ENCODE assay signal across 19 cellular contexts in the genomic region with DNA sequence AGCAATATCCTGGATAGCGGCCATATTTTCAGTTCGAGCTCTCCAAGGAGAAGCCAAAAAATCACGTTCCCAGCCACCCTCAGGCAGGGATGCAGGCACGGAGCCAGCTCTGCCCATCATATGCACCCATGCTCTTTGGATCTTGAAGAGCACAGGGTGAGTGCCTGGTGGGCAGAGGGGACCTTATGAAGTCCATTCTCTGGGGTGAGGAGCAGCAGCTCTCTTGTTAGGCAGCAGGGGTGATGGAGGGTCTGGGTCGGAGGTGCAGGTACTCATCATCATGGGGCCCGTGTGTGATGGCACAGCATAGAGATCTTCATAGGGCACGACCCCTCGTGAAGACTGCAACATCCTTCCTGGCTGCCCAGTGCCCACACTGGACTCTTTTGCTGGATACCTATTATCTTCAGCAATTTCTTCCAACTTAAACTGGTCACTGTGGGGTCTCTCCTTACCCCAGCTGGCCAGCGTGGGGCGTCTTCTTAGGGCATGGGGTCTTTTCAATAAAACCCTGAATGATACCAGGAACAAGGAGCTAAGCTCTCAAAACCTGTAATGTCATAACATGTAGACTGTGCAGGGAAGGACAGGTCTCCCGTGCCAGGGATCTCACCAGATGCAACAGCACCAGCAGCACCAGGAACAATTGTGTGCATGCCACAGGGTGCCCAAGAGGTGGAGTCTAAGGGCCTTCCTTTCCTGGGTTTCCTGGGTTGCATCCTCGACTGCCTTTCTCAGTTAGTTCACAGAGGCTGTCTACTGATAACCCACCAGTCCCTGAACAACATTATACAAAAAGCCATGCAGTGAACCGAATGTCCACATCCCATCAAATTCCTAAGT.
DNase-seq lines count a peak whose midpoint lies in the region; ATAC-seq and TF ChIP-seq lines count a peak whose summit lies in the region.
"Had no signal": no experiment of that assay in that cellular context is flagged by ENCODE, and none has a peak within 500 bp of the region (broad histone marks: within the 10 kb centered on the region; RNA-seq: fewer than 3 reads in every experiment).

No MANE protein-coding gene starts in this region.

- POLR2A ChIA-PET in HEK293 (lab: Yijun Ruan, JAX), result no interaction called here
- POLR2A ChIA-PET in IMR-90 (lab: Charles Lee; ENCODE audit: unreplicated experiment), result no interaction called here
- POLR2A ChIA-PET in MCF 10A (lab: Yijun Ruan, JAX), result no interaction called here

- no peak overlapping the region for H2AK9ac ChIP-seq in IMR-90 (replicated peaks; ENCODE audit: low read depth, low read length, poor library complexity)

- DNase-seq in IMR-90 (no peak), neuronal stem cell (ENCODE audit: low spot score) (no peak), vagina (ENCODE audit: extremely low spot score in 2 of 2) (peak; percentile 58 to 61), NCI-H2029 (lab: John Stamatoyannopoulos, UW) (no peak), MCF 10A (ENCODE audit: unreplicated experiment) (no peak), NAMALWA (ENCODE audit: low spot score) (no peak)
- DNase-seq: AML-193; Caco-2; Calu3; CD4-positive, alpha-beta T cell; CD8-positive, alpha-beta T cell; DMS79 treated with DMSO at 0.1 percent for 48 hours; GF-D8 had no signal

- H3K4me3 Mint-ChIP-seq in MCF 10A (ENCODE audit: unreplicated experiment), result no peak overlapping the region
- H3K4me3 Mint-ChIP-seq: B cell; CD4-positive, alpha-beta T cell; CD8-positive, alpha-beta T cell had no signal

- H2BK5ac ChIP-seq in IMR-90 (ENCODE audit: low read depth, low read length, poor library complexity, severe bottlenecking) (no peak overlapping the region), neuronal stem cell (ENCODE audit: low read length) (no peak overlapping the region)

- no peak overlapping the region for H3K27ac ChIP-seq in HEK293 (ENCODE audit: extremely low read depth, low read depth, low read length)
- H3K27ac ChIP-seq in IMR-90 (ENCODE audit: insufficient read depth, low read length), result no peak overlapping the region
- no peak overlapping the region for H3K27ac ChIP-seq in neuronal stem cell (replicated peaks; ENCODE audit: low read length)
- H3K27ac ChIP-seq in vagina, result no peak overlapping the region
- H3K27ac ChIP-seq: 22Rv1; A549; BLaER1 treated with 17β-estradiol and CSF1 and Interleukin-3, amounts not matched to agents 10 nM and 100 nM; C4-2B had no signal

- dilution Hi-C loops in IMR-90 (cut with HindIII; ENCODE audit: low sequenced_read_pairs, unreplicated experiment), result no loop called here

- no peak for TF ChIP-seq RAD21 in IMR-90 (IDR thresholded peaks at IDR 0.05; ENCODE audit: low read length)

- no peak for TF ChIP-seq POLR2A in IMR-90 (IDR thresholded peaks at IDR 0.05; ENCODE audit: low read depth, low read length)
- TF ChIP-seq POLR2A in vagina (IDR thresholded peaks at IDR 0.05), result no peak

- H3K36me3 ChIP-seq in HEK293 (ENCODE audit: control insufficient read depth in 2 of 2, insufficient read depth in 1 of 2, low read length in 2 of 2), result no peaks in the 10 kb centered on the region
- no peaks in the 10 kb centered on the region for H3K36me3 ChIP-seq in IMR-90 (ENCODE audit: control insufficient read depth, insufficient read depth, low read length)
- no peaks in the 10 kb centered on the region for H3K36me3 ChIP-seq in neuronal stem cell (replicated peaks in 1 of 2; ENCODE audit: control insufficient read depth in 2 of 2, insufficient read depth in 2 of 2, low read length in 2 of 2)
- H3K36me3 ChIP-seq in vagina, result no peaks in the 10 kb centered on the region
- H3K36me3 ChIP-seq: BLaER1 treated with 17β-estradiol and CSF1 and Interleukin-3, amounts not matched to agents 10 nM and 100 nM had no signal

- no peak overlapping the region for H2BK12ac ChIP-seq in neuronal stem cell (ENCODE audit: low read length)

- CTCF ChIA-PET in HEK293 (lab: Yijun Ruan, JAX), result no interaction called here
- CTCF ChIA-PET in IMR-90 (lab: Yijun Ruan, JAX), result no interaction called here
- CTCF ChIA-PET in MCF 10A (lab: Yijun Ruan, JAX), result no interaction called here

- H3K27me3 ChIP-seq in IMR-90 (ENCODE audit: control insufficient read depth, insufficient read depth, low read length), result no peaks in the 10 kb centered on the region
- H3K27me3 ChIP-seq in neuronal stem cell (ENCODE audit: control insufficient read depth in 3 of 3, insufficient read depth in 3 of 3, low read depth in 1 of 3, low read length in 3 of 3), result no peaks in the 10 kb centered on the region
- no peaks in the 10 kb centered on the region for H3K27me3 ChIP-seq in vagina
- H3K27me3 ChIP-seq: BLaER1 treated with 17β-estradiol and CSF1 and Interleukin-3, amounts not matched to agents 10 nM and 100 nM had no signal

- H3K9ac ChIP-seq in IMR-90 (ENCODE audit: low read depth, low read length), result no peak overlapping the region
- H3K9ac ChIP-seq in neuronal stem cell (ENCODE audit: low read depth, low read length, poor library complexity), result no peak overlapping the region
- H3K9ac ChIP-seq: BLaER1 treated with 17β-estradiol and CSF1 and Interleukin-3, amounts not matched to agents 10 nM and 100 nM had no signal

- ATAC-seq in IMR-90 (ENCODE audit: low read depth), result no peak
- ATAC-seq: A549; CD8-positive, alpha-beta T cell had no signal

- H3K79me1 ChIP-seq in IMR-90 (ENCODE audit: low read depth in 1 of 2, low read length in 2 of 2) (no peaks in the 10 kb centered on the region), neuronal stem cell (ENCODE audit: low read depth, low read length) (no peaks in the 10 kb centered on the region)

- no peaks in the 10 kb centered on the region for H3K9me3 Mint-ChIP-seq in MCF 10A (ENCODE audit: unreplicated experiment)
- H3K9me3 Mint-ChIP-seq: CD4-positive, alpha-beta T cell; CD8-positive, alpha-beta T cell had no signal

- no peak overlapping the region for H3K27ac Mint-ChIP-seq in MCF 10A (ENCODE audit: low read depth, unreplicated experiment)
- H3K27ac Mint-ChIP-seq: B cell; CD4-positive, alpha-beta T cell; CD8-positive, alpha-beta T cell had no signal

- H2BK120ac ChIP-seq in IMR-90 (ENCODE audit: low read depth, low read length) (no peak overlapping the region), neuronal stem cell (ENCODE audit: low read depth, low read length) (no peak overlapping the region)

- H3K9me3 ChIP-seq in HEK293 (ENCODE audit: control insufficient read depth, insufficient read depth, low read depth, low read length) (no peaks in the 10 kb centered on the region), IMR-90 (ENCODE audit: control insufficient read depth, insufficient read depth, low read length) (peaks cover 16% of the 10 kb centered on the region), neuronal stem cell (replicated peaks in 1 of 2; ENCODE audit: control insufficient read depth in 2 of 2, insufficient read depth in 1 of 2, low read depth in 1 of 2, low read length in 2 of 2) (peaks cover 0 to 2% of the 10 kb centered on the region in 2 donors), vagina (no peaks in the 10 kb centered on the region)
- H3K9me3 ChIP-seq: A549, Caco-2 had no signal

- no peak overlapping the region for H3K23ac ChIP-seq in IMR-90 (ENCODE audit: low read depth, low read length)
- H3K23ac ChIP-seq in neuronal stem cell (ENCODE audit: low read depth, low read length, poor library complexity), result no peak overlapping the region

- H2BK15ac ChIP-seq in IMR-90 (ENCODE audit: low read depth, low read length) (no peak overlapping the region), neuronal stem cell (ENCODE audit: low read length) (no peak overlapping the region)

- no peaks in the 10 kb centered on the region for H3K4me1 ChIP-seq in HEK293 (ENCODE audit: control insufficient read depth, insufficient read depth, low read length)
- H3K4me1 ChIP-seq in IMR-90 (ENCODE audit: control insufficient read depth, insufficient read depth, low read length), result no peaks in the 10 kb centered on the region
- no peaks in the 10 kb centered on the region for H3K4me1 ChIP-seq in neuronal stem cell (ENCODE audit: control insufficient read depth in 2 of 2, insufficient read depth in 1 of 2, low read depth in 1 of 2, low read length in 2 of 2)
- H3K4me1 ChIP-seq in vagina, result no peaks in the 10 kb centered on the region
- H3K4me1 ChIP-seq: A549; BLaER1 treated with 17β-estradiol and CSF1 and Interleukin-3, amounts not matched to agents 10 nM and 100 nM had no signal

- H3K4ac ChIP-seq in IMR-90 (ENCODE audit: low read depth, low read length), result no peak overlapping the region
- H3K4ac ChIP-seq in neuronal stem cell (ENCODE audit: low read length), result no peak overlapping the region

- H3K56ac ChIP-seq in IMR-90 (ENCODE audit: extremely low read depth, insufficient read depth, low read length), result no peak overlapping the region

- no peak overlapping the region for H3K4me2 ChIP-seq in IMR-90 (ENCODE audit: low read depth, low read length)
- H3K4me2 ChIP-seq in neuronal stem cell (ENCODE audit: insufficient read depth, low read length, poor library complexity, severe bottlenecking), result no peak overlapping the region
- H3K4me2 ChIP-seq: A549; BLaER1 treated with 17β-estradiol and CSF1 and Interleukin-3, amounts not matched to agents 10 nM and 100 nM had no signal

- 0% methylated on average over 2 of the region's 13 CpGs; no CpG with 5 or more reads in 1 of the 2 experiments for WGBS in IMR-90 (ENCODE audit: extremely low coverage in 2 of 2, insufficient read length in 1 of 2), 2 experiments
- WGBS in neuronal stem cell (ENCODE audit: extremely low coverage in 2 of 2, insufficient read length in 2 of 2, insufficient replicate concordance in 1 of 2), 2 donors, result no CpG with 5 or more reads among the region's 13 CpGs

- H2AK5ac ChIP-seq in IMR-90 (ENCODE audit: low read depth, low read length) (no peak overlapping the region), neuronal stem cell (ENCODE audit: low read depth, low read length) (no peak overlapping the region)

- no peaks in the 10 kb centered on the region for H3K9me1 ChIP-seq in IMR-90 (ENCODE audit: insufficient read depth, low read length)

- no peak overlapping the region for H3K14ac ChIP-seq in IMR-90 (replicated peaks; ENCODE audit: low read depth, low read length)
- peak overlapping the region; percentile 75 for H3K14ac ChIP-seq in neuronal stem cell (ENCODE audit: low read length)

- no peak overlapping the region for H2BK20ac ChIP-seq in IMR-90 (ENCODE audit: low read depth, low read length)

- BruUV-seq in IMR-90 (replicated peaks; lab: Mats Ljungman, UMichigan), result no TSS peak
- no TSS peak for BruUV-seq in MCF 10A (replicated peaks; lab: Mats Ljungman, UMichigan)

- in situ Hi-C loops in IMR-90 (cut with MboI; ENCODE audit: low sequenced_read_pairs), result no loop called here

- H3K18ac ChIP-seq in IMR-90 (ENCODE audit: low read depth, low read length) (no peak overlapping the region), neuronal stem cell (ENCODE audit: low read length) (no peak overlapping the region)

- H4K20me1 ChIP-seq in IMR-90 (ENCODE audit: insufficient read depth, low read length), result no peaks in the 10 kb centered on the region
- H4K20me1 ChIP-seq: BLaER1 treated with 17β-estradiol and CSF1 and Interleukin-3, amounts not matched to agents 10 nM and 100 nM had no signal

- TF ChIP-seq CTCF in HEK293 (tag by site-specific recombination; IDR thresholded peaks at IDR 0.05) (no peak), IMR-90 (conservative IDR thresholded peaks at IDR 0.05; ENCODE audit: low read depth, low read length) (no peak), vagina (IDR thresholded peaks at IDR 0.05) (no peak), MCF 10A (IDR thresholded peaks at IDR 0.05; ENCODE audit: unreplicated experiment) (no peak)

- H3K4me3 ChIP-seq in HEK293 (ENCODE audit: low read depth, low read length) (no peak overlapping the region), IMR-90 (ENCODE audit: insufficient read depth, low read depth, low read length) (no peak overlapping the region), neuronal stem cell (ENCODE audit: low read length in 2 of 2) (no peak overlapping the region), vagina (no peak overlapping the region)
- H3K4me3 ChIP-seq: A549; BLaER1 treated with 17β-estradiol and CSF1 and Interleukin-3, amounts not matched to agents 10 nM and 100 nM had no signal

- H4K91ac ChIP-seq in IMR-90 (ENCODE audit: insufficient read depth, low read depth, low read length) (no peak overlapping the region), neuronal stem cell (ENCODE audit: low read depth, low read length, poor library complexity) (no peak overlapping the region)

- no peak overlapping the region for H4K5ac ChIP-seq in IMR-90 (ENCODE audit: low read depth, low read length)

- no peaks in the 10 kb centered on the region for H3K36me3 Mint-ChIP-seq in MCF 10A (ENCODE audit: insufficient read depth, unreplicated experiment)
- H3K36me3 Mint-ChIP-seq: CD8-positive, alpha-beta T cell had no signal

- intact Hi-C loops in IMR-90 (cut with micrococcal nuclease) (no loop called here), vagina (cut with DNase I) (no loop called here), MCF 10A (cut with micrococcal nuclease) (no loop called here)

- H4K8ac ChIP-seq in IMR-90 (ENCODE audit: low read depth in 2 of 2, low read length in 2 of 2) (no peak overlapping the region), neuronal stem cell (ENCODE audit: low read depth, low read length) (no peak overlapping the region)

- H3K27me3 Mint-ChIP-seq in MCF 10A (ENCODE audit: insufficient read depth, unreplicated experiment), result peaks cover 30% of the 10 kb centered on the region
- H3K27me3 Mint-ChIP-seq: B cell had no signal

- no peaks in the 10 kb centered on the region for H3K4me1 Mint-ChIP-seq in MCF 10A (ENCODE audit: insufficient read depth, unreplicated experiment)
- H3K4me1 Mint-ChIP-seq: B cell had no signal

- H2AFZ ChIP-seq in IMR-90 (replicated peaks; ENCODE audit: low read length, poor library complexity), result peak overlapping the region; percentile 21
- H2AFZ ChIP-seq in neuronal stem cell (ENCODE audit: low read length), result no peak overlapping the region

Comparison
In these comparisons a context has a peak if more than half of its experiments do, and no peak if none do; other contexts are left out.
1. DNase-seq: peak in vagina (2 of 2); none in IMR-90 (single experiment), neuronal stem cell (single experiment), NCI-H2029 (single experiment), MCF 10A (single experiment) and NAMALWA (single experiment).